In genomic region chr19:47413941-47414340, GRCh38 we compare ENCODE assay signal across 17 cellular contexts. TPM values are rescaled to one million over a fixed set of nuclear protein-coding genes. Genes with fewer than 3 reads are reported as not detected.
DNase-seq lines count a peak whose midpoint lies in the region; ATAC-seq and TF ChIP-seq lines count a peak whose summit lies in the region.
"Had no signal": no experiment of that assay in that cellular context is flagged by ENCODE, and none has a peak within 500 bp of the region (broad histone marks: within the 10 kb centered on the region; RNA-seq: fewer than 3 reads in every experiment).

No MANE protein-coding gene starts in this region.

- H3K27ac Mint-ChIP-seq in brain: peak overlapping the region in 3 of 5 experiments; percentile 17 to 71 (median 51)
- peak overlapping the region; percentile 52 for H3K27ac Mint-ChIP-seq in endodermal cell
- H3K27ac Mint-ChIP-seq in neural crest cell (ENCODE audit: unreplicated experiment): no peak overlapping the region
- no peak overlapping the region for H3K27ac Mint-ChIP-seq in mesothelial cell of epicardium
- H3K27ac Mint-ChIP-seq: CD4-positive, alpha-beta memory T cell; H9 had no signal

- H2AFZ ChIP-seq in trophoblast cell (ENCODE audit: insufficient read depth, low read length, poor library complexity): no peak overlapping the region
- H2AFZ ChIP-seq: GM23248 had no signal

- H3K36me3 Mint-ChIP-seq in brain: peaks cover 37% of the 10 kb centered on the region
- H3K36me3 Mint-ChIP-seq in endodermal cell (ENCODE audit: low read depth): peaks cover 35% of the 10 kb centered on the region
- H3K36me3 Mint-ChIP-seq in neural crest cell (ENCODE audit: low read depth): peaks cover 12% of the 10 kb centered on the region
- peaks cover 23% of the 10 kb centered on the region for H3K36me3 Mint-ChIP-seq in mesothelial cell of epicardium
- H3K36me3 Mint-ChIP-seq: CD4-positive, alpha-beta memory T cell had no signal

- H3K4me3 Mint-ChIP-seq in brain: no peak overlapping the region
- H3K4me3 Mint-ChIP-seq in endodermal cell: no peak overlapping the region
- peak overlapping the region; percentile 60 for H3K4me3 Mint-ChIP-seq in neural crest cell
- no peak overlapping the region for H3K4me3 Mint-ChIP-seq in mesothelial cell of epicardium

- no peak overlapping the region for H3K14ac ChIP-seq in trophoblast cell (ENCODE audit: low read length)

- H3K27me3 ChIP-seq in endodermal cell (ENCODE audit: control insufficient read depth, insufficient read depth, low read length, poor library complexity, severe bottlenecking) (no peaks in the 10 kb centered on the region), trophoblast cell (ENCODE audit: insufficient read depth, low read length) (peaks cover 30% of the 10 kb centered on the region)

- H2AK5ac ChIP-seq in trophoblast cell (ENCODE audit: low read length): no peak overlapping the region

- 96 to 100% methylated on average over 7 to 16 of the region's 16 CpGs for WGBS in endodermal cell (ENCODE audit: insufficient coverage in 1 of 2, insufficient read length in 1 of 2), 2 experiments
- WGBS in trophoblast cell (ENCODE audit: extremely low coverage, insufficient coverage, insufficient read length): no CpG with 5 or more reads among the region's 16 CpGs

- H2BK120ac ChIP-seq in trophoblast cell (ENCODE audit: insufficient read depth, low read length, poor library complexity): no peak overlapping the region

- no peak overlapping the region for H4K12ac ChIP-seq in trophoblast cell (ENCODE audit: low read depth, low read length)

- no peak overlapping the region for H3K4me3 ChIP-seq in endodermal cell (ENCODE audit: low read length)
- H3K4me3 ChIP-seq in trophoblast cell (ENCODE audit: low read depth, low read length): peak overlapping the region; percentile 0
- H3K4me3 ChIP-seq: A549, GM23248 had no signal

- no peak for ATAC-seq in GM18909 (IDR thresholded peaks at IDR 0.05; ENCODE audit: poor library complexity, unreplicated experiment)
- ATAC-seq: HCT116 had no signal

- H3K27ac ChIP-seq in endodermal cell (ENCODE audit: low read depth, low read length) (no peak overlapping the region), trophoblast cell (ENCODE audit: low read depth, low read length) (no peak overlapping the region)
- H3K27ac ChIP-seq: A549, GM23248 had no signal

- no peak overlapping the region for H2BK12ac ChIP-seq in trophoblast cell (ENCODE audit: low read length)

- no peak overlapping the region for H3K4me2 ChIP-seq in trophoblast cell (ENCODE audit: low read length)
- H3K4me2 ChIP-seq: A549 had no signal

- H3K9me3 Mint-ChIP-seq in brain (no peaks in the 10 kb centered on the region), endodermal cell (no peaks in the 10 kb centered on the region), neural crest cell (no peaks in the 10 kb centered on the region), mesothelial cell of epicardium (no peaks in the 10 kb centered on the region)
- H3K9me3 Mint-ChIP-seq: CD4-positive, alpha-beta memory T cell; H9 had no signal

- H3K4me1 ChIP-seq in endodermal cell (ENCODE audit: control insufficient read depth, insufficient read depth, low read length): no peaks in the 10 kb centered on the region
- H3K4me1 ChIP-seq in trophoblast cell (ENCODE audit: control insufficient read depth in 1 of 2, insufficient read depth in 2 of 2, low read length in 2 of 2): no peaks in the 10 kb centered on the region

- H3K9ac ChIP-seq in endodermal cell (ENCODE audit: extremely low read depth, low read length, poor library complexity, severe bottlenecking): no peak overlapping the region
- H3K9ac ChIP-seq in trophoblast cell (ENCODE audit: low read length): no peak overlapping the region
- H3K9ac ChIP-seq: GM23248 had no signal

- H4K8ac ChIP-seq in trophoblast cell (ENCODE audit: low read depth, low read length): no peak overlapping the region

- no peak overlapping the region for H4K91ac ChIP-seq in trophoblast cell (ENCODE audit: low read depth, low read length)

- no peak overlapping the region for H3K18ac ChIP-seq in trophoblast cell (ENCODE audit: low read length)

- H2BK5ac ChIP-seq in trophoblast cell (ENCODE audit: low read depth, low read length, poor library complexity): no peak overlapping the region

- H3K27me3 Mint-ChIP-seq in brain: peaks cover 5% of the 10 kb centered on the region
- peaks cover 5% of the 10 kb centered on the region for H3K27me3 Mint-ChIP-seq in endodermal cell (ENCODE audit: insufficient read depth)
- H3K27me3 Mint-ChIP-seq in neural crest cell (ENCODE audit: low read depth): peaks cover 8% of the 10 kb centered on the region
- no peaks in the 10 kb centered on the region for H3K27me3 Mint-ChIP-seq in mesothelial cell of epicardium (ENCODE audit: low read depth)

- TF ChIP-seq CTCF in brain (conservative IDR thresholded peaks at IDR 0.05) (no peak), endodermal cell (conservative IDR thresholded peaks at IDR 0.05) (no peak), neural crest cell (conservative IDR thresholded peaks at IDR 0.05) (no peak), mesothelial cell of epicardium (IDR thresholded peaks at IDR 0.05; ENCODE audit: unreplicated experiment) (no peak)

- no peaks in the 10 kb centered on the region for H3K79me2 ChIP-seq in trophoblast cell (ENCODE audit: control insufficient read depth, insufficient read depth, low read length, poor library complexity)

- peaks cover 30% of the 10 kb centered on the region for H3K4me1 Mint-ChIP-seq in brain
- H3K4me1 Mint-ChIP-seq in endodermal cell: peaks cover 18% of the 10 kb centered on the region
- peaks cover 16% of the 10 kb centered on the region for H3K4me1 Mint-ChIP-seq in neural crest cell
- peaks cover 19% of the 10 kb centered on the region for H3K4me1 Mint-ChIP-seq in mesothelial cell of epicardium

- H3K23ac ChIP-seq in trophoblast cell (ENCODE audit: low read length): no peak overlapping the region

- H3K36me3 ChIP-seq in endodermal cell (ENCODE audit: control insufficient read depth, insufficient read depth, low read length): peaks cover 17% of the 10 kb centered on the region
- no peaks in the 10 kb centered on the region for H3K36me3 ChIP-seq in trophoblast cell (ENCODE audit: control insufficient read depth in 1 of 2, insufficient read depth in 2 of 2, low read length in 2 of 2)

- no peak overlapping the region for H3K4ac ChIP-seq in trophoblast cell (ENCODE audit: low read depth, low read length)

- H3K79me1 ChIP-seq in trophoblast cell (ENCODE audit: low read length): no peaks in the 10 kb centered on the region

- H3K9me3 ChIP-seq in endodermal cell (ENCODE audit: control insufficient read depth, low read length) (no peaks in the 10 kb centered on the region), trophoblast cell (ENCODE audit: insufficient read depth, low read depth, low read length) (peaks cover 4% of the 10 kb centered on the region)
- H3K9me3 ChIP-seq: A549 had no signal

- no peak for DNase-seq in endodermal cell
- DNase-seq in neural crest cell (ENCODE audit: low read depth, low spot score): no peak
- no peak for DNase-seq in trophoblast cell
- no peak for DNase-seq in mesothelial cell of epicardium (ENCODE audit: low spot score in 2 of 2, unreplicated experiment in 2 of 2)
- DNase-seq in NCI-H524 (lab: John Stamatoyannopoulos, UW): no peak
- DNase-seq: ACHN; AML-193; C1 segment of cervical spinal cord; CD4-positive, alpha-beta memory T cell; DMS79 treated with DMSO at 0.1 percent for 48 hours; GF-D8; GM23248; H9 had no signal

RNA-seq across cellular contexts. Expression of gene MEIS3, which starts 5.4 kb away (rescaled TPM):
- 24.5 TPM for polyA plus RNA-seq in brain (ENCODE audit: insufficient read depth, low read depth, low replicate concordance)
- total RNA-seq in endodermal cell (100 to 1,000 TPM in 1 of 2 donors, 10 to 100 TPM in 1; 47.7 to 132 TPM), neural crest cell (99.9 and 109 TPM in 2 replicates), mesothelial cell of epicardium (268 to 277 TPM (median 273 TPM) in 3 replicates)
- 150 TPM for polyA plus RNA-seq in endodermal cell (2013, experiment 1 of 2)
- polyA plus RNA-seq in endodermal cell (2013, experiment 2 of 2): 154 TPM
- 6.2 and 6.4 TPM in 2 replicates for polyA plus RNA-seq in trophoblast cell (2013)

RNA-seq across cellular contexts. Expression of gene SLC8A2, which starts 57.8 kb away (rescaled TPM):
- 23.3 TPM for polyA plus RNA-seq in brain (ENCODE audit: insufficient read depth, low read depth, low replicate concordance)
- total RNA-seq in endodermal cell (1 to 10 TPM; 2.5 to 3.6 TPM), neural crest cell (0.61 and 0.70 TPM in 2 replicates), mesothelial cell of epicardium (2.2 to 3.7 TPM (median 2.5 TPM) in 3 replicates)
- 4.1 TPM for polyA plus RNA-seq in endodermal cell (2013, experiment 1 of 2)
- polyA plus RNA-seq in endodermal cell (2013, experiment 2 of 2): 2.6 TPM
- 0.29 and 0.47 TPM in 2 replicates for polyA plus RNA-seq in trophoblast cell (2013)
- total RNA-seq: CD4-positive, alpha-beta memory T cell; GM23248 had no signal
- polyA plus RNA-seq: CD4-positive, alpha-beta memory T cell; GM23248 had no signal

Comparison
In these comparisons a context has a peak if more than half of its experiments do, and no peak if none do; other contexts are left out.
1. H3K27ac Mint-ChIP-seq: peak in brain (3 of 5) and endodermal cell (single experiment); none in neural crest cell (single experiment) and mesothelial cell of epicardium (single experiment).